10 cellular contexts compared by ENCODE assay signal in the genomic region with DNA sequence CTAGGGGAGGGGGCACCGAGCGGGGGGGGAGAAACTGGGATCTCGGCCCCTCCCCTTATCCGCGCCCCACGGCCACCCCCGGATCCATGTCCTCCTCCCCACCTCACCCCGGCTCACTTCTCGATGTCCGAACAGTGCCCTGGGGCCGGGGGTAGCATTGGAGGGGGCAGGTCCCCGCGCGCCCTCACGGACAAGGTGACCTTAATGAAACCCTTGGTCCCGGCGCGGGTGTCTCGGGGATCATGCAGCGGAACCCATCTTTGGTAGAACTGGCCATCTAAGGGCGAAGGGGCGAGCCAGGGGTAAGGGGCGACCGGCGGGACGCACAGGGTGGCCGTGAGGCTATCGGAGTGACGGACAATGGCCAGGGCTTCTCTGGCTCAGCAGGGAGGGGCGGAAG. TPM values are rescaled to one million over a fixed set of nuclear protein-coding genes. Genes with fewer than 3 reads are reported as not detected.
DNase-seq lines count a peak whose midpoint lies in the region; ATAC-seq, FAIRE-seq and TF ChIP-seq lines count a peak whose summit lies in the region.
"Had no signal": no experiment of that assay in that cellular context is flagged by ENCODE, and none has a peak within 500 bp of the region (broad histone marks: within the 10 kb centered on the region; RNA-seq: fewer than 3 reads in every experiment).

No MANE protein-coding gene starts in this region.

- H2BK12ac ChIP-seq in H9 (ENCODE audit: insufficient read length, low read depth, low read length): no peak overlapping the region

- H2BK20ac ChIP-seq in H9 (ENCODE audit: low read depth, low read length, poor library complexity, severe bottlenecking): no peak overlapping the region

- DNase-seq in H9 (no peak), brain microvascular endothelial cell (no peak), keratinocyte (ENCODE audit: low read depth, low spot score) (no peak), stomach (no peak), HCEC 1CT (no peak), DMS114 treated with DMSO at 0.1 percent for 48 hours (lab: John Stamatoyannopoulos, UW; ENCODE audit: unreplicated experiment) (no peak)
- DNase-seq: SHP77 treated with DMSO at 0.1 percent for 48 hours had no signal

- H3K79me2 ChIP-seq in H9 (ENCODE audit: insufficient read depth, low read length): no peaks in the 10 kb centered on the region
- no peaks in the 10 kb centered on the region for H3K79me2 ChIP-seq in keratinocyte (ENCODE audit: control insufficient read depth, insufficient read depth, low read length)

- ATAC-seq in HG03095 (IDR thresholded peaks at IDR 0.05; ENCODE audit: unreplicated experiment) (no peak), GM19452 (IDR thresholded peaks at IDR 0.05; ENCODE audit: unreplicated experiment) (no peak)

- H3K9ac ChIP-seq in H9 (ENCODE audit: extremely low read depth, insufficient read length, low read length): no peak overlapping the region
- peak overlapping the region; percentile 41 for H3K9ac ChIP-seq in keratinocyte (ENCODE audit: control insufficient read depth, extremely low read depth, insufficient read depth, low read length)

- FAIRE-seq in keratinocyte (lab: Jason Lieb, UNC): no peak

- no peak overlapping the region for H3T11ph ChIP-seq in H9 (ENCODE audit: low read length)

- H4K20me1 ChIP-seq in H9 (ENCODE audit: control insufficient read depth, insufficient read depth, insufficient read length) (no peaks in the 10 kb centered on the region), keratinocyte (ENCODE audit: control insufficient read depth, extremely low read depth, insufficient read depth, low read length) (no peaks in the 10 kb centered on the region)

- no peaks in the 10 kb centered on the region for H3K79me1 ChIP-seq in H9 (ENCODE audit: insufficient read depth, low read depth, low read length, poor library complexity, severe bottlenecking)

- no peak overlapping the region for H3K27ac Mint-ChIP-seq in H9

- no peak overlapping the region for H3K4ac ChIP-seq in H9 (ENCODE audit: low read depth, low read length)

- no peak overlapping the region for H4K8ac ChIP-seq in H9 (replicated peaks; ENCODE audit: insufficient read length, low read depth, low read length)

- no peaks in the 10 kb centered on the region; a peak in 1 of 7 replicates for H3K36me3 Mint-ChIP-seq in H9 (ENCODE audit: insufficient read depth in 1 of 3, low read depth in 3 of 3)

- H3K36me3 ChIP-seq in brain microvascular endothelial cell (replicated peaks) (no peaks in the 10 kb centered on the region), keratinocyte (ENCODE audit: control insufficient read depth in 2 of 2, extremely low read depth in 1 of 2, insufficient read depth in 2 of 2, low read length in 2 of 2) (no peaks in the 10 kb centered on the region), stomach (peaks cover 0 to 10% (median 0%) of the 10 kb centered on the region in 4 donors)

- H2AFZ ChIP-seq in H9 (ENCODE audit: low read length) (no peak overlapping the region), keratinocyte (ENCODE audit: control insufficient read depth, low read length) (peak overlapping the region; percentile 80)

- no peak overlapping the region for H2BK120ac ChIP-seq in H9 (ENCODE audit: low read depth, low read length, poor library complexity, severe bottlenecking)

- H3K27ac ChIP-seq in H9 (ENCODE audit: insufficient read length, low read depth, low read length): no peak overlapping the region
- no peak overlapping the region for H3K27ac ChIP-seq in brain microvascular endothelial cell
- H3K27ac ChIP-seq in keratinocyte (ENCODE audit: control insufficient read depth, insufficient read depth, low read length): no peak overlapping the region
- H3K27ac ChIP-seq in stomach: peak overlapping the region in 3 of 5 donors; percentile 38 to 56 (median 48)
- H3K27ac ChIP-seq: foreskin keratinocyte had no signal

- in situ Hi-C loops in brain microvascular endothelial cell (cut with HindIII; ENCODE audit: low pct_ligation_motif_present, low sequenced_read_pairs): no loop called here

- H3K4me1 ChIP-seq in H9 (ENCODE audit: insufficient read depth, low read length): no peaks in the 10 kb centered on the region
- H3K4me1 ChIP-seq in keratinocyte (ENCODE audit: control insufficient read depth, extremely low read depth, insufficient read depth, low read length): peaks cover 7% of the 10 kb centered on the region
- H3K4me1 ChIP-seq in stomach: peaks cover 17 to 28% (median 23%) of the 10 kb centered on the region in 4 donors

- peaks cover 12% of the 10 kb centered on the region; the same call in 1 of the 2 replicates for H3K27me3 ChIP-seq in H9 (ENCODE audit: insufficient read depth, low read length)
- H3K27me3 ChIP-seq in brain microvascular endothelial cell (replicated peaks): peaks cover 6% of the 10 kb centered on the region
- H3K27me3 ChIP-seq in keratinocyte (ENCODE audit: control insufficient read depth, extremely low read depth, insufficient read depth, low read length): peaks cover 46% of the 10 kb centered on the region
- peaks cover 0 to 37% (median 12%) of the 10 kb centered on the region in 3 donors for H3K27me3 ChIP-seq in stomach

- H3K56ac ChIP-seq in H9 (ENCODE audit: insufficient read length, low read depth, low read length): no peak overlapping the region

- H3K9me1 ChIP-seq in keratinocyte (ENCODE audit: control insufficient read depth, extremely low read depth, insufficient read depth, low read length): no peaks in the 10 kb centered on the region

- no peak overlapping the region for H4K91ac ChIP-seq in H9 (ENCODE audit: insufficient read length, low read depth, low read length)

- H4K5ac ChIP-seq in H9 (ENCODE audit: insufficient read length, low read depth, low read length): no peak overlapping the region

- peaks cover 76% of the 10 kb centered on the region for H3K27me3 Mint-ChIP-seq in H9 (ENCODE audit: low read depth)

- H3K23me2 ChIP-seq in H9 (ENCODE audit: insufficient read length, low read depth, low read length, poor library complexity, severe bottlenecking): peaks cover 16% of the 10 kb centered on the region

- H3K4me3 ChIP-seq in brain microvascular endothelial cell (ENCODE audit: low read depth, low read length) (peak overlapping the region; percentile 47), keratinocyte (ENCODE audit: control insufficient read depth in 2 of 3, extremely low read depth in 1 of 3, insufficient read depth in 2 of 3, low read depth in 1 of 3, low read length in 3 of 3) (peak overlapping the region in 1 of 3 experiments; percentile 42), stomach (peak overlapping the region; percentile 50 to 58 (median 54))

- no CpG with 5 or more reads among the region's 30 CpGs for WGBS in H9 (ENCODE audit: extremely low coverage, insufficient read length, low lambda C conversion rate)
- WGBS in stomach, 5 donors: 39 to 69% (median 44%) methylated on average over 14 to 30 of the region's 30 CpGs

- H2BK15ac ChIP-seq in H9 (ENCODE audit: low read depth, low read length): no peak overlapping the region

- H3K18ac ChIP-seq in H9 (ENCODE audit: insufficient read length, low read depth, low read length): no peak overlapping the region

- peak overlapping the region; percentile 81 for H3K4me2 ChIP-seq in H9 (ENCODE audit: insufficient read depth, insufficient read length, low read length)
- peak overlapping the region; percentile 87 for H3K4me2 ChIP-seq in keratinocyte (ENCODE audit: control insufficient read depth, extremely low read depth, insufficient read depth, low read depth, low read length)

- no peak for TF ChIP-seq EP300 in stomach (IDR thresholded peaks at IDR 0.05)

- H3K9me3 ChIP-seq in H9 (ENCODE audit: control insufficient read depth, low read depth, low read length) (no peaks in the 10 kb centered on the region), keratinocyte (ENCODE audit: control insufficient read depth, low read depth, low read length) (no peaks in the 10 kb centered on the region), stomach (no peaks in the 10 kb centered on the region)

- H2BK5ac ChIP-seq in H9 (ENCODE audit: insufficient read length, low read length): no peak overlapping the region

- H3K4me1 Mint-ChIP-seq in H9: peaks cover 14 to 19% of the 10 kb centered on the region in 2 experiments

- no peak for TF ChIP-seq POLR2A in stomach (IDR thresholded peaks at IDR 0.05)

- dilution Hi-C loops in keratinocyte (cut with MboI; ENCODE audit: extremely low pct_ligation_motif_present, low sequenced_read_pairs): no loop called here

- H3K4me3 Mint-ChIP-seq in H9: peak overlapping the region; percentile 30 to 65; a peak in 4 of 5 replicates

- TF ChIP-seq CTCF in H9 (conservative IDR thresholded peaks at IDR 0.05) (no peak), brain microvascular endothelial cell (IDR thresholded peaks at IDR 0.05; ENCODE audit: low read depth, low read length, missing control alignments) (no peak), keratinocyte (optimal IDR thresholded peaks at IDR 0.05 in 1 of 3, IDR thresholded peaks at IDR 0.05 in 1 of 3, conservative IDR thresholded peaks at IDR 0.05 in 1 of 3; ENCODE audit: extremely low read depth in 1 of 3, insufficient read depth in 2 of 3, low read length in 3 of 3) (no peak), stomach (IDR thresholded peaks at IDR 0.05) (no peak)

- no peak overlapping the region for H2AK5ac ChIP-seq in H9 (ENCODE audit: insufficient read length, low read length)

- H3K23ac ChIP-seq in H9 (ENCODE audit: insufficient read length, low read depth, low read length): no peak overlapping the region

- H3K14ac ChIP-seq in H9 (ENCODE audit: insufficient read depth, low read length): peak overlapping the region; percentile 17; the same call in 1 of the 2 replicates

- intact Hi-C loops in stomach (cut with DNase I; ENCODE audit: low total_unique reads): no loop called here

- no peaks in the 10 kb centered on the region for H3K9me3 Mint-ChIP-seq in H9

RNA-seq across cellular contexts. Expression of gene SPAG4, which starts 13.6 kb away (rescaled TPM):
- 4.9 and 5.3 TPM in 2 replicates for total RNA-seq in H9 (2021)
- polyA plus RNA-seq in keratinocyte: 0.93 to 1.9 TPM (median 1.3 TPM) in 3 replicates
- polyA plus RNA-seq in keratinocyte (2011; ENCODE audit: low read depth): 1.0 TPM
- polyA plus RNA-seq in keratinocyte (2011; cell fraction: cytosol; rRNA removed): 0.85 and 2.0 TPM in 2 replicates
- polyA plus RNA-seq in keratinocyte (2011; cell fraction: nucleus; rRNA removed): 2.4 and 5.2 TPM in 2 replicates
- polyA plus RNA-seq in keratinocyte (2012; ENCODE audit: low replicate concordance): 2.4 and 2.5 TPM in 2 replicates
- polyA minus RNA-seq in keratinocyte: 0.67 to 2.2 TPM in 2 of 3 replicates, not detected in the other
- polyA minus RNA-seq in keratinocyte (2011; cell fraction: cytosol; rRNA and poly(A)+ RNA removed): not detected
- polyA minus RNA-seq in keratinocyte (2011; cell fraction: nucleus; rRNA and poly(A)+ RNA removed): 1.4 and 1.5 TPM in 2 replicates
- 10 to 100 TPM in 1 of 5 donors, 1 to 10 TPM in 1, not detected in 3; 3.5 to 39.7 TPM for total RNA-seq in stomach
- 10 to 100 TPM in 1 of 3 donors, 1 to 10 TPM in 2; 2.9 to 10.5 (median 3.9) TPM for polyA plus RNA-seq in stomach

Comparison
In these comparisons a context has a peak if more than half of its experiments do, and no peak if none do; other contexts are left out.
1. H3K27ac ChIP-seq: peak in stomach (3 of 5); none in H9 (single experiment), brain microvascular endothelial cell (single experiment) and keratinocyte (single experiment).